ENCODE assay signal across 8 cellular contexts in the genomic region with DNA sequence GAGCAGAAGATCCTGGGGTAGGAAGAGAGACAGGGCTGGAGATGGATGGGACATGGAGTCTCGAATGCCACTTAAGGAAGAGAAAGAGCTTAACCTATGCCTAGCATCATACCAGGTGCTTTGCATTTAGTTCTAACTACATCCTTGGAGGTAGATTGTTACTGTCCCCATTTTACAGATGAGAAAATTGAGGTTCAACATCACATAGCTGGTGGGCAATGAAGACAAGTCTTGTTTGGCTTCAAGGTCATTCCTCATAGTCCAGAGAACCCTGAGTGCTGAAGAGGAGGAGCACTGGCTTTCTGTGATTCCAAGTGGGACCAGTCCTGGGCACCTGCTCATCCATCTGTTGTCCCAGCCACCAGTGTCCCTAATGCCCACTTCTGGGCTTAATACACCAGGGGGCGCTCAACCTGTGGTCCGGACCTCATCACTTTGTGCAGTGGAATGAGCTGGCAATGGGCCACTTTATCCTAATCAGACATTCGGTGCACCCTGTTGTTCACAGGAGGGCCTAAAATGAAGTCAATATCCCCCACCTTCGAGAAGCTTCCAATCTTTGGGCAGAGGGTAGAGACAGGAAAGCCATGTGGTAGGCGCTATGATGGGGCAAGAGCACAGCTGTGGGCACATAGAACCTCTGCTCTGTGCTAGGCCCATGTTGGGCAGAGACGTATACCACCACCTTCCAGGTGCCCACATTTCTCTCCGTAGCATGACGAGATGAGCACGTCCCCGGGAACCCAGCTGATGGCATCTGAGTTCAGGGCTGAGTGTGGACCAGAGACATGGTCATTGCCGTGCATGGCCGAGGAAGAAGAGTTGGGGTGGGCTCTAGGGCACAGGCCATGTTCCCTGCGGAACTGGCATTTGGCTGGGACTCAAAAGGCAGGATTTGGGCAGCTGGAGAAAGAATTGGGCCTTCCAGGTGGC. TPM values are rescaled to one million over a fixed set of nuclear protein-coding genes. Genes with fewer than 3 reads are reported as not detected.
DNase-seq lines count a peak whose midpoint lies in the region; ATAC-seq and TF ChIP-seq lines count a peak whose summit lies in the region.

No MANE protein-coding gene starts in this region.

- TF ChIP-seq CTCF in foreskin keratinocyte (conservative IDR thresholded peaks at IDR 0.05) = peak; percentile 68

- H3K27me3 ChIP-seq in foreskin keratinocyte = no peaks in the 10 kb centered on the region

- peak; percentile 77 for DNase-seq in NCI-H82 (lab: John Stamatoyannopoulos, UW)
- DNase-seq in NCI-H82 treated with DMSO at 0.1 percent for 48 hours (lab: John Stamatoyannopoulos, UW; ENCODE audit: unreplicated experiment) = no peak
- peak; percentile 33 for DNase-seq in NCI-H1694 treated with DMSO at 0.1 percent for 48 hours (lab: John Stamatoyannopoulos, UW)
- peak; percentile 45 for DNase-seq in activated T-cell treated with anti-CD3 and anti-CD28 coated beads for 48 hours (ENCODE audit: low read depth)
- no peak for DNase-seq in foreskin keratinocyte
- DNase-seq in stimulated activated CD4-positive, alpha-beta T cell treated with anti-CD3 and anti-CD28 coated beads, Interleukin-2, amount 100 ng/mL, for 24 hours = peak; percentile 59 to 62
- no peak for DNase-seq in NCI-H1436 treated with DMSO at 0.1 percent for 48 hours (lab: John Stamatoyannopoulos, UW)

- H3K27ac ChIP-seq in foreskin keratinocyte = no peak overlapping the region

- ATAC-seq in foreskin keratinocyte (no peak), HG03565 (IDR thresholded peaks at IDR 0.05; ENCODE audit: unreplicated experiment) (no peak)

- no peaks in the 10 kb centered on the region for H3K4me1 ChIP-seq in foreskin keratinocyte

RNA-seq across cellular contexts. Expression of a gene that starts 9.2 kb away (rescaled TPM):
- 86.4 and 91.6 TPM in 2 replicates for total RNA-seq in foreskin keratinocyte
- 57.7 and 65.0 TPM in 2 replicates for polyA plus RNA-seq in foreskin keratinocyte

Comparison
In these comparisons a context has a peak if more than half of its experiments do, and no peak if none do; other contexts are left out.
1. DNase-seq: peak in NCI-H82 (single experiment), NCI-H1694 treated with DMSO at 0.1 percent for 48 hours (single experiment), activated T-cell treated with anti-CD3 and anti-CD28 coated beads for 48 hours (single experiment) and stimulated activated CD4-positive, alpha-beta T cell treated with anti-CD3 and anti-CD28 coated beads, Interleukin-2, amount 100 ng/mL, for 24 hours (2 of 2); none in NCI-H82 treated with DMSO at 0.1 percent for 48 hours (single experiment), foreskin keratinocyte (0 of 2) and NCI-H1436 treated with DMSO at 0.1 percent for 48 hours (single experiment).